Comparison of ENCODE assay signal across 19 cellular contexts in genomic region chr17:16818340-16818739, GRCh38.
DNase-seq lines count a peak whose midpoint lies in the region; ATAC-seq and TF ChIP-seq lines count a peak whose summit lies in the region.
"Had no signal": no experiment of that assay in that cellular context is flagged by ENCODE, and none has a peak within 500 bp of the region (broad histone marks: within the 10 kb centered on the region; RNA-seq: fewer than 3 reads in every experiment).

No MANE protein-coding gene starts in this region.

- H3K27me3 ChIP-seq in osteoblast (ENCODE audit: insufficient read depth, low read length): peaks cover 14% of the 10 kb centered on the region
- H3K27me3 ChIP-seq: BE2C had no signal

- no peaks in the 10 kb centered on the region for H3K36me3 Mint-ChIP-seq in activated CD8-positive, alpha-beta T cell treated with anti-CD3 and anti-CD28 coated beads, Interleukin-2, amount 10 ng/mL, durations not matched to agents 7 days and 5 days (ENCODE audit: low read depth)
- H3K36me3 Mint-ChIP-seq in stimulated activated memory B cell treated with anti-CD40 and anti-IgM and Interleukin-4, amounts not matched to agents 10 μg/mL and 1 μg/mL and 100 μg/mL, for 72 hours: no peaks in the 10 kb centered on the region
- H3K36me3 Mint-ChIP-seq: CD4-positive, CD25-positive, alpha-beta regulatory T cell; CD8-positive, alpha-beta memory T cell had no signal

- H3K27ac Mint-ChIP-seq in activated CD8-positive, alpha-beta T cell treated with anti-CD3 and anti-CD28 coated beads, Interleukin-2, amount 10 ng/mL, durations not matched to agents 7 days and 5 days: no peak overlapping the region
- no peak overlapping the region for H3K27ac Mint-ChIP-seq in stimulated activated memory B cell treated with anti-CD40 and anti-IgM and Interleukin-4, amounts not matched to agents 10 μg/mL and 1 μg/mL and 100 μg/mL, for 72 hours
- H3K27ac Mint-ChIP-seq: CD4-positive, CD25-positive, alpha-beta regulatory T cell had no signal

- H3K27ac ChIP-seq in osteoblast (ENCODE audit: low read depth, low read length): no peak overlapping the region

- CTCF ChIA-PET in activated CD8-positive, alpha-beta T cell treated with anti-CD3 and anti-CD28 coated beads, Interleukin-2, amount 10 ng/mL, durations not matched to agents 7 days and 5 days (lab: Charles Lee): no interaction called here

- H3K36me3 ChIP-seq in osteoblast (ENCODE audit: insufficient read depth, low read length): no peaks in the 10 kb centered on the region
- H3K36me3 ChIP-seq: BE2C, HAP-1 had no signal

- DNase-seq in dedifferentiated amniotic fluid mesenchymal stem cell (ENCODE audit: extremely low spot score) (peak; percentile 3), iPS-NIHi7 (ENCODE audit: extremely low spot score) (peak; percentile 39), osteoblast (ENCODE audit: insufficient read length, low spot score, missing footprints) (peak; percentile 26), mucosa of gallbladder (ENCODE audit: low spot score) (no peak), left cardiac atrium (no peak)
- no peak for DNase-seq in activated CD8-positive, alpha-beta T cell treated with anti-CD3 and anti-CD28 coated beads, Interleukin-2, amount 10 ng/mL, durations not matched to agents 7 days and 5 days
- DNase-seq: ACHN; BE2C; CD4-positive, CD25-positive, alpha-beta regulatory T cell; CD8-positive, alpha-beta memory T cell; COR-L47; DMS 273 treated with DMSO at 0.1 percent for 48 hours; DMS53; DND-41; EL had no signal

- H3K4me3 ChIP-seq in osteoblast (ENCODE audit: insufficient read depth, low read length): no peak overlapping the region
- H3K4me3 ChIP-seq: GM12878, HAP-1 had no signal

- H3K9me3 ChIP-seq in osteoblast (ENCODE audit: low read depth, low read length): no peaks in the 10 kb centered on the region
- H3K9me3 ChIP-seq: BE2C, HAP-1 had no signal

- POLR2A ChIA-PET in activated CD8-positive, alpha-beta T cell treated with anti-CD3 and anti-CD28 coated beads, Interleukin-2, amount 10 ng/mL, durations not matched to agents 7 days and 5 days (lab: Charles Lee): no interaction called here

- no peak overlapping the region for H3K4me3 Mint-ChIP-seq in activated CD8-positive, alpha-beta T cell treated with anti-CD3 and anti-CD28 coated beads, Interleukin-2, amount 10 ng/mL, durations not matched to agents 7 days and 5 days
- H3K4me3 Mint-ChIP-seq in stimulated activated memory B cell treated with anti-CD40 and anti-IgM and Interleukin-4, amounts not matched to agents 10 μg/mL and 1 μg/mL and 100 μg/mL, for 72 hours: no peak overlapping the region
- H3K4me3 Mint-ChIP-seq: CD4-positive, CD25-positive, alpha-beta regulatory T cell; CD8-positive, alpha-beta memory T cell had no signal

- H4K20me1 ChIP-seq in osteoblast (ENCODE audit: insufficient read depth, low read length): no peaks in the 10 kb centered on the region

- no peaks in the 10 kb centered on the region for H3K27me3 Mint-ChIP-seq in activated CD8-positive, alpha-beta T cell treated with anti-CD3 and anti-CD28 coated beads, Interleukin-2, amount 10 ng/mL, durations not matched to agents 7 days and 5 days (ENCODE audit: low read depth)
- H3K27me3 Mint-ChIP-seq in stimulated activated memory B cell treated with anti-CD40 and anti-IgM and Interleukin-4, amounts not matched to agents 10 μg/mL and 1 μg/mL and 100 μg/mL, for 72 hours: peaks cover 9% of the 10 kb centered on the region

- H3K9me3 Mint-ChIP-seq in activated CD8-positive, alpha-beta T cell treated with anti-CD3 and anti-CD28 coated beads, Interleukin-2, amount 10 ng/mL, durations not matched to agents 7 days and 5 days (ENCODE audit: insufficient read depth): no peaks in the 10 kb centered on the region
- H3K9me3 Mint-ChIP-seq in stimulated activated memory B cell treated with anti-CD40 and anti-IgM and Interleukin-4, amounts not matched to agents 10 μg/mL and 1 μg/mL and 100 μg/mL, for 72 hours: no peaks in the 10 kb centered on the region
- H3K9me3 Mint-ChIP-seq: CD4-positive, CD25-positive, alpha-beta regulatory T cell; CD8-positive, alpha-beta memory T cell had no signal

- no peaks in the 10 kb centered on the region for H3K4me1 ChIP-seq in osteoblast (ENCODE audit: insufficient read depth, low read length)
- H3K4me1 ChIP-seq: BE2C, HAP-1 had no signal

- no peaks in the 10 kb centered on the region for H3K4me1 Mint-ChIP-seq in activated CD8-positive, alpha-beta T cell treated with anti-CD3 and anti-CD28 coated beads, Interleukin-2, amount 10 ng/mL, durations not matched to agents 7 days and 5 days (ENCODE audit: low read depth)
- no peaks in the 10 kb centered on the region for H3K4me1 Mint-ChIP-seq in stimulated activated memory B cell treated with anti-CD40 and anti-IgM and Interleukin-4, amounts not matched to agents 10 μg/mL and 1 μg/mL and 100 μg/mL, for 72 hours
- H3K4me1 Mint-ChIP-seq: CD4-positive, CD25-positive, alpha-beta regulatory T cell; CD8-positive, alpha-beta memory T cell had no signal

- no peak for ATAC-seq in activated CD8-positive, alpha-beta T cell treated with anti-CD3 and anti-CD28 coated beads, Interleukin-2, amount 10 ng/mL, durations not matched to agents 7 days and 5 days
- ATAC-seq in left cardiac atrium: no peak
- no peak for ATAC-seq in stimulated activated memory B cell treated with anti-CD40 and anti-IgM and Interleukin-4, amounts not matched to agents 10 μg/mL and 1 μg/mL and 100 μg/mL, for 72 hours
- ATAC-seq: GM12878, HepG2 had no signal

- H3K4me2 ChIP-seq in osteoblast (ENCODE audit: insufficient read depth, low read length): no peak overlapping the region

- H3K79me2 ChIP-seq in osteoblast (ENCODE audit: insufficient read depth, low read length): no peaks in the 10 kb centered on the region

- TF ChIP-seq CTCF in osteoblast (IDR thresholded peaks at IDR 0.05; ENCODE audit: extremely low read depth, low read depth, low read length): no peak

- H2AFZ ChIP-seq in osteoblast (ENCODE audit: low read length): no peak overlapping the region

- intact Hi-C loops in left cardiac atrium (cut with DNase I): no loop called here

Comparison
In these comparisons a context has a peak if more than half of its experiments do, and no peak if none do; other contexts are left out.
1. DNase-seq: peak in dedifferentiated amniotic fluid mesenchymal stem cell (single experiment), iPS-NIHi7 (single experiment) and osteoblast (single experiment); none in mucosa of gallbladder (single experiment), activated CD8-positive, alpha-beta T cell treated with anti-CD3 and anti-CD28 coated beads, Interleukin-2, amount 10 ng/mL, durations not matched to agents 7 days and 5 days (single experiment) and left cardiac atrium (single experiment).